20 cellular contexts compared by ENCODE assay signal in genomic region chr7:122412441-122412840, GRCh38.
"Had no signal": no experiment of that assay in that cellular context is flagged by ENCODE, and none has a peak within 500 bp of the region (broad histone marks: within the 10 kb centered on the region; RNA-seq: fewer than 3 reads in every experiment).

No MANE protein-coding gene starts in this region.

- H3K4me2 ChIP-seq: smooth muscle cell had no signal

- H3K4me3 ChIP-seq: colonic mucosa, gastrocnemius medialis, heart left ventricle, ovary, right lobe of liver, smooth muscle cell, testis had no signal

- H3K27ac ChIP-seq: colonic mucosa, epithelial cell of prostate, gastrocnemius medialis, heart left ventricle, ovary, right lobe of liver, testis had no signal

- DNase-seq: activated CD4-positive, alpha-beta T cell treated with anti-CD3 and anti-CD28 coated beads, Interleukin-2, amount 10 ng/mL, durations not matched to agents 7 days and 5 days; activated CD4-positive, CD25-positive, alpha-beta regulatory T cell; activated CD8-positive, alpha-beta memory T cell treated with anti-CD3 and anti-CD28 coated beads, Interleukin-2, amount 50 U/mL, for 4 hours; activated naive CD4-positive, alpha-beta T cell treated with anti-CD3 and anti-CD28 coated beads for 36 hours; activated T-cell treated with anti-CD3 and anti-CD28 coated beads, Interleukin-2, amount 50 U/mL, for 4 hours; caudate nucleus; colonic mucosa; endodermal cell; kidney glomerular epithelial cell; left ventricle myocardium superior; naive thymus-derived CD4-positive, alpha-beta T cell; right lobe of liver; stimulated activated CD4-positive, alpha-beta T cell treated with anti-CD3 and anti-CD28 coated beads, Interleukin-4, amount 100 ng/mL, for 1 hour; T-helper 17 cell; testis had no signal

- H3K27me3 ChIP-seq: colonic mucosa, gastrocnemius medialis, heart left ventricle, ovary, right lobe of liver, testis had no signal

- H3K36me3 ChIP-seq: colonic mucosa, gastrocnemius medialis, ovary, right lobe of liver had no signal

- H3K4me1 ChIP-seq: colonic mucosa, gastrocnemius medialis, heart left ventricle, right lobe of liver, testis had no signal
